In genomic region chr20:54219751-54220426, GRCh38 we compare ENCODE assay signal across 8 cellular contexts. TPM values are rescaled to one million over a fixed set of nuclear protein-coding genes. Genes with fewer than 3 reads are reported as not detected.
DNase-seq lines count a peak whose midpoint lies in the region; ATAC-seq, FAIRE-seq and TF ChIP-seq lines count a peak whose summit lies in the region.

No MANE protein-coding gene starts in this region.

- H3K4me1 ChIP-seq in esophagus squamous epithelium, result peaks cover 0 to 4% (median 0%) of the 10 kb centered on the region in 3 donors

- H3K27ac ChIP-seq in esophagus squamous epithelium, result no peak overlapping the region

- H3K27me3 ChIP-seq in esophagus squamous epithelium, result no peaks in the 10 kb centered on the region

- peak in 5 of 6 experiments; percentile 36 to 61 (median 38) for TF ChIP-seq CTCF in esophagus squamous epithelium (IDR thresholded peaks at IDR 0.05)

- H3K4me3 ChIP-seq in esophagus squamous epithelium, result no peak overlapping the region

- peaks cover 0 to 39% (median 10%) of the 10 kb centered on the region in 3 donors for H3K36me3 ChIP-seq in esophagus squamous epithelium

- DNase-seq in SHP77 (lab: John Stamatoyannopoulos, UW), result peak; percentile 22 to 53
- DNase-seq in SHP77 treated with DMSO at 0.1 percent for 48 hours (lab: John Stamatoyannopoulos, UW), result no peak
- DNase-seq in NCI-H82 treated with DMSO at 0.1 percent for 48 hours (lab: John Stamatoyannopoulos, UW; ENCODE audit: unreplicated experiment), result peak; percentile 1
- no peak for DNase-seq in esophagus squamous epithelium (lab: John Stamatoyannopoulos, UW)
- DNase-seq in stromal cell of bone marrow (ENCODE audit: low read depth), result peak; percentile 41
- no peak for DNase-seq in H54 (ENCODE audit: insufficient read length, low spot score)
- DNase-seq in mesenteric fat pad (ENCODE audit: low spot score), result no peak

- FAIRE-seq in H54 (lab: Jason Lieb, UNC), result no peak

- no peaks in the 10 kb centered on the region for H3K9me3 ChIP-seq in esophagus squamous epithelium

- no peak for ATAC-seq in HG02623 (IDR thresholded peaks at IDR 0.05; ENCODE audit: unreplicated experiment)

- TF ChIP-seq POLR2A in esophagus squamous epithelium (IDR thresholded peaks at IDR 0.05), result no peak
- no peak for TF ChIP-seq POLR2A in H54 (IDR thresholded peaks at IDR 0.05; ENCODE audit: low read depth, low read length)

- WGBS in esophagus squamous epithelium, 2 donors, result 67 to 81% methylated on average over 6 of the region's 6 CpGs

- intact Hi-C loops in esophagus squamous epithelium (cut with DNase I), result loop anchor here (5.0 kb wide), 1 partner anchor 427 kb away; no protein-coding TSS in a partner anchor

RNA-seq across cellular contexts. Expression of gene PFDN4, which starts 12.0 kb away (rescaled TPM):
- total RNA-seq in esophagus squamous epithelium, result 10 to 100 TPM; 39.0 to 68.9 (median 46.4) TPM
- 19.8 TPM for total RNA-seq in mesenteric fat pad

RNA-seq across cellular contexts. Expression of gene CYP24A1, which starts 46.1 kb away (rescaled TPM):
- 10 to 100 TPM in 2 of 4 donors, 1 to 10 TPM in 2; 1.3 to 12.3 (median 8.9) TPM for total RNA-seq in esophagus squamous epithelium
- not detected for total RNA-seq in mesenteric fat pad

Comparison
In these comparisons a context has a peak if more than half of its experiments do, and no peak if none do; other contexts are left out.
1. DNase-seq: peak in SHP77 (2 of 2), NCI-H82 treated with DMSO at 0.1 percent for 48 hours (single experiment) and stromal cell of bone marrow (single experiment); none in SHP77 treated with DMSO at 0.1 percent for 48 hours (single experiment), esophagus squamous epithelium (single experiment), H54 (single experiment) and mesenteric fat pad (single experiment).